13 cellular contexts compared by ENCODE assay signal in the genomic region with DNA sequence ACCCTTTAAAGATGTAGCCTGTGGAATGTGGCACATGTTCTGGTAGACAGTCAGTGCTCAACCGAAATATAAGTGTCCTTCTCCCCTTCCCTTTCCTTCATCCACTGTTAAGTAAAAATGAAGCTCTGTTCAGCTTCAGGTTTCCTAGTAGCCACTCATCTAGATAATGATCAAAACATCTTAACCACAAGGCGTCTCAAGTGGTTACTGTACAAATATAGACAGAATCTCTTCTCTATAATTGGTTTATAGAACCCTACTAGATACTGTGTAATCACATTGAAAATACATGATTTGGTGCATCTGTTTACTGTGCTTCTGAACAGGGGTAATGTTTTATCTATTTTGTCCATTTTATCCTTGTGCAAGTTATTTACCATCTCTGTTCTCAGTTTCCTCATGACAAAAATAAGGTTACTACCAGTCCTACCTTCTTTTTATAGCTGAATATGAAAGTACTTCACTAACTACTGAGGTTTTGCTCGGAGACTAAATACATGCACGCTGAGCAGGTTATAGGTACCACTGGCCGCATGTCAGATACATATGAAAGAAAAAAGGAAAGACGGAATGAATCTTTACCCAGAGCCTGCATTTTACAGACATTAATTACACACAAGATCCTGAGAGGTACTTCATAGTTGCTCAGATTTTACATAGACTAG. TPM values are rescaled to one million over a fixed set of nuclear protein-coding genes. Genes with fewer than 3 reads are reported as not detected.
DNase-seq lines count a peak whose midpoint lies in the region; ATAC-seq and TF ChIP-seq lines count a peak whose summit lies in the region.
"Had no signal": no experiment of that assay in that cellular context is flagged by ENCODE, and none has a peak within 500 bp of the region (broad histone marks: within the 10 kb centered on the region; RNA-seq: fewer than 3 reads in every experiment).

No MANE protein-coding gene starts in this region.

- H3K36me3 Mint-ChIP-seq in HFFc6 (ENCODE audit: low read depth), result no peaks in the 10 kb centered on the region
- H3K36me3 Mint-ChIP-seq in memory B cell, result no peaks in the 10 kb centered on the region
- no peaks in the 10 kb centered on the region for H3K36me3 Mint-ChIP-seq in activated naive CD4-positive, alpha-beta T cell treated with anti-CD3 and anti-CD28 coated beads for 36 hours (ENCODE audit: low read depth)
- H3K36me3 Mint-ChIP-seq: activated naive CD4-positive, alpha-beta T cell treated with anti-CD3 and anti-CD28 coated beads, Interleukin-2, amount 50 U/mL, for 72 hours had no signal

- H3K27ac Mint-ChIP-seq in HFFc6, result no peak overlapping the region
- H3K27ac Mint-ChIP-seq in memory B cell, result no peak overlapping the region
- no peak overlapping the region for H3K27ac Mint-ChIP-seq in activated naive CD4-positive, alpha-beta T cell treated with anti-CD3 and anti-CD28 coated beads for 36 hours
- H3K27ac Mint-ChIP-seq: activated naive CD4-positive, alpha-beta T cell treated with anti-CD3 and anti-CD28 coated beads, Interleukin-2, amount 50 U/mL, for 72 hours had no signal

- H3K4me1 Mint-ChIP-seq in HFFc6 (ENCODE audit: low read depth) (peaks cover 19% of the 10 kb centered on the region), memory B cell (peaks cover 10% of the 10 kb centered on the region)
- peaks cover 3% of the 10 kb centered on the region for H3K4me1 Mint-ChIP-seq in activated naive CD4-positive, alpha-beta T cell treated with anti-CD3 and anti-CD28 coated beads for 36 hours (ENCODE audit: low read depth)

- DNase-seq in NCI-H1417 (lab: John Stamatoyannopoulos, UW) (peak in 2 of 3 experiments; percentile 21 to 61), NCI-H1417 treated with DMSO at 0.1 percent for 48 hours (lab: John Stamatoyannopoulos, UW) (no peak), HFFc6 (peak; percentile 28), memory B cell (ENCODE audit: low spot score in 2 of 2) (no peak), inferior parietal cortex (ENCODE audit: extremely low spot score) (no peak), HCEC 1CT (no peak)
- DNase-seq in activated naive CD4-positive, alpha-beta T cell treated with anti-CD3 and anti-CD28 coated beads for 36 hours, result no peak
- DNase-seq: activated CD4-positive, alpha-beta T cell treated with anti-CD3 and anti-CD28 coated beads for 1 hour; effector memory CD4-positive, alpha-beta T cell; RPMI8226; stimulated activated CD8-positive, alpha-beta memory T cell treated with anti-CD3 and anti-CD28 coated beads, Interleukin-4, amount 100 ng/mL, for 48 hours had no signal

- intact Hi-C loops in activated naive CD4-positive, alpha-beta T cell treated with anti-CD3 and anti-CD28 coated beads for 36 hours (cut with micrococcal nuclease), result no loop called here

- TF ChIP-seq CTCF in HFFc6 (IDR thresholded peaks at IDR 0.05), result no peak

- H3K4me3 Mint-ChIP-seq in HFFc6, result no peak overlapping the region
- H3K4me3 Mint-ChIP-seq in memory B cell, result no peak overlapping the region
- no peak overlapping the region for H3K4me3 Mint-ChIP-seq in activated naive CD4-positive, alpha-beta T cell treated with anti-CD3 and anti-CD28 coated beads for 36 hours

- H3K9me3 Mint-ChIP-seq in HFFc6 (no peaks in the 10 kb centered on the region), memory B cell (no peaks in the 10 kb centered on the region)
- H3K9me3 Mint-ChIP-seq in activated naive CD4-positive, alpha-beta T cell treated with anti-CD3 and anti-CD28 coated beads for 36 hours, result no peaks in the 10 kb centered on the region
- H3K9me3 Mint-ChIP-seq: activated naive CD4-positive, alpha-beta T cell treated with anti-CD3 and anti-CD28 coated beads, Interleukin-2, amount 50 U/mL, for 72 hours had no signal

- CTCF ChIA-PET in activated naive CD4-positive, alpha-beta T cell treated with anti-CD3 and anti-CD28 coated beads for 36 hours (lab: Charles Lee), result interaction anchor here (0.6 to 1.5 kb wide), 3 partner anchors 11 to 407 kb away, joined by 3 to 8 read pairs (median 5); no protein-coding TSS in a partner anchor

- ATAC-seq in HG03558 (IDR thresholded peaks at IDR 0.05; ENCODE audit: extremely low read depth, unreplicated experiment), result peak; percentile 60
- ATAC-seq in memory B cell (ENCODE audit: low read depth), result peak; percentile 10
- ATAC-seq: activated naive CD4-positive, alpha-beta T cell treated with anti-CD3 and anti-CD28 coated beads, Interleukin-2, amount 50 U/mL, for 72 hours had no signal

- peaks cover 21% of the 10 kb centered on the region for H3K27me3 Mint-ChIP-seq in HFFc6 (ENCODE audit: insufficient read depth)
- H3K27me3 Mint-ChIP-seq in memory B cell, result peaks cover 7% of the 10 kb centered on the region
- peaks cover 23% of the 10 kb centered on the region for H3K27me3 Mint-ChIP-seq in activated naive CD4-positive, alpha-beta T cell treated with anti-CD3 and anti-CD28 coated beads for 36 hours (ENCODE audit: low read depth)

RNA-seq across cellular contexts. Expression of a gene that starts 20.3 kb away (rescaled TPM):
- 10 to 100 TPM in 4 of 6 experiments, 1 to 10 TPM in 2; 8.8 to 16.3 (median 10.3) TPM for total RNA-seq in HFFc6 (2021; fragmentation: NEBNext Ultra II Directional; extraction: Animal tissue kit (Norgen Biotek cat#: 25700))
- 1 to 10 TPM; 4.3 to 5.0 TPM for total RNA-seq in activated naive CD4-positive, alpha-beta T cell treated with anti-CD3 and anti-CD28 coated beads for 36 hours

Comparison
In these comparisons a context has a peak if more than half of its experiments do, and no peak if none do; other contexts are left out.
1. DNase-seq: peak in NCI-H1417 (2 of 3) and HFFc6 (single experiment); none in NCI-H1417 treated with DMSO at 0.1 percent for 48 hours (single experiment), memory B cell (0 of 2), inferior parietal cortex (single experiment), activated naive CD4-positive, alpha-beta T cell treated with anti-CD3 and anti-CD28 coated beads for 36 hours (single experiment) and HCEC 1CT (single experiment).